8 cellular contexts compared by ENCODE assay signal in genomic region chr1:153922076-153922837, GRCh38. TPM values are rescaled to one million over a fixed set of nuclear protein-coding genes. Genes with fewer than 3 reads are reported as not detected.
DNase-seq lines count a peak whose midpoint lies in the region; ATAC-seq and TF ChIP-seq lines count a peak whose summit lies in the region.

No MANE protein-coding gene starts in this region.

- H3K27ac Mint-ChIP-seq in CD8-positive, alpha-beta T cell: peak overlapping the region; percentile 97

- intact Hi-C loops in CD8-positive, alpha-beta T cell (cut with DNase I, micrococcal nuclease): loop anchor here (1.0 to 5.0 kb wide), 10 partner anchors 35 to 637 kb away; partner anchors contain the start of genes CRTC2 (in 1 of the 2), HAX1 (in 1 of the 2), RPS27 (in 1 of the 2) and UBAP2L (in 1 of the 2)
- intact Hi-C loops in left ventricle myocardium superior (cut with micrococcal nuclease): loop anchor here (10.0 kb wide), 1 partner anchor 97 kb away; no protein-coding TSS in a partner anchor

- peaks cover 49% of the 10 kb centered on the region for H3K4me1 Mint-ChIP-seq in CD8-positive, alpha-beta T cell (ENCODE audit: low read depth)

- no peaks in the 10 kb centered on the region for H3K9me3 Mint-ChIP-seq in CD8-positive, alpha-beta T cell

- peak overlapping the region; percentile 49 for H3K27ac ChIP-seq in CD8-positive, alpha-beta T cell (ENCODE audit: low read depth, low read length)

- CTCF ChIA-PET in CD8-positive, alpha-beta T cell (lab: Charles Lee): interaction anchor here (0.6 to 5.2 kb wide), 6 partner anchors 22 to 124 kb away, joined by 3 to 40 read pairs (median 4); partner anchors contain the start of genes CRTC2 and DENND4B

- H3K4me3 ChIP-seq in CD8-positive, alpha-beta T cell (ENCODE audit: low read depth, low read length): peak overlapping the region; percentile 61
- H3K4me3 ChIP-seq in retinal pigment epithelial cell (ENCODE audit: low read length): peak overlapping the region; percentile 84

- TF ChIP-seq CTCF in CD8-positive, alpha-beta T cell (IDR thresholded peaks at IDR 0.05): peak; percentile 17
- TF ChIP-seq CTCF in retinal pigment epithelial cell (conservative IDR thresholded peaks at IDR 0.05; ENCODE audit: low read depth, low read length): peak; percentile 11

- DNase-seq in CD8-positive, alpha-beta T cell: peak in 2 of 7 experiments; percentile 52 to 65
- DNase-seq in NCI-H82 treated with DMSO at 0.1 percent for 48 hours (lab: John Stamatoyannopoulos, UW; ENCODE audit: unreplicated experiment) (peak; percentile 57), left ventricle myocardium superior (no peak), retinal pigment epithelial cell (ENCODE audit: low read depth) (no peak), AG08396 (ENCODE audit: low spot score) (no peak)
- DNase-seq in activated naive CD4-positive, alpha-beta T cell treated with Interleukin-2 at 50 U/mL for 16 hours: peak; percentile 61

- no peaks in the 10 kb centered on the region for H3K27me3 ChIP-seq in CD8-positive, alpha-beta T cell (ENCODE audit: insufficient read depth, low read length)

- POLR2A ChIA-PET in CD8-positive, alpha-beta T cell (lab: Charles Lee): interaction anchor here (0.8 to 4.3 kb wide), 15 partner anchors 10 to 149 kb away, joined by 3 to 57 read pairs (median 7); partner anchors contain the start of genes CREB3L4, CRTC2, DENND4B and JTB

- peak; percentile 0 for ATAC-seq in CD8-positive, alpha-beta T cell
- peak; percentile 24 for ATAC-seq in GM18868 (IDR thresholded peaks at IDR 0.05; ENCODE audit: unreplicated experiment)
- peak; percentile 18 for ATAC-seq in HG03095 (IDR thresholded peaks at IDR 0.05; ENCODE audit: unreplicated experiment)
- peak; percentile 45 for ATAC-seq in left ventricle myocardium superior

- H3K4me1 ChIP-seq in CD8-positive, alpha-beta T cell (ENCODE audit: insufficient read depth, low read length): peaks cover 47% of the 10 kb centered on the region

- no peaks in the 10 kb centered on the region for H3K27me3 Mint-ChIP-seq in CD8-positive, alpha-beta T cell (ENCODE audit: low read depth)

- peaks cover 18% of the 10 kb centered on the region for H3K36me3 Mint-ChIP-seq in CD8-positive, alpha-beta T cell

- H3K36me3 ChIP-seq in CD8-positive, alpha-beta T cell (ENCODE audit: insufficient read depth, low read length): no peaks in the 10 kb centered on the region

- no peaks in the 10 kb centered on the region for H3K9me3 ChIP-seq in CD8-positive, alpha-beta T cell (ENCODE audit: low read length)

- H3K4me3 Mint-ChIP-seq in CD8-positive, alpha-beta T cell: peak overlapping the region; percentile 93

RNA-seq across cellular contexts. Expression of gene GATAD2B, which starts 0.5 kb away (rescaled TPM):
- 10 to 100 TPM; 52.0 to 52.1 TPM for total RNA-seq in CD8-positive, alpha-beta T cell
- total RNA-seq in left ventricle myocardium superior: 34.6 TPM

RNA-seq across cellular contexts. Expression of gene DENND4B, which starts 24.3 kb away (rescaled TPM):
- 10 to 100 TPM; 87.2 to 91.3 TPM for total RNA-seq in CD8-positive, alpha-beta T cell
- 51.7 TPM for total RNA-seq in left ventricle myocardium superior

RNA-seq across cellular contexts. Expression of gene CRTC2, which starts 36.2 kb away (rescaled TPM):
- 100 to 1,000 TPM; 169 to 201 TPM for total RNA-seq in CD8-positive, alpha-beta T cell
- total RNA-seq in left ventricle myocardium superior: 21.2 TPM

RNA-seq across cellular contexts. Expression of gene SLC39A1, which starts 41.1 kb away (rescaled TPM):
- 1 to 10 TPM; 7.2 to 7.7 TPM for total RNA-seq in CD8-positive, alpha-beta T cell
- total RNA-seq in left ventricle myocardium superior: 45.8 TPM

RNA-seq across cellular contexts. Expression of gene CREB3L4, which starts 45.4 kb away (rescaled TPM):
- total RNA-seq in CD8-positive, alpha-beta T cell: 1 to 10 TPM; 3.0 to 3.7 TPM
- 5.0 TPM for total RNA-seq in left ventricle myocardium superior

Comparison
In these comparisons a context has a peak if more than half of its experiments do, and no peak if none do; other contexts are left out.
1. DNase-seq: peak in NCI-H82 treated with DMSO at 0.1 percent for 48 hours (single experiment) and activated naive CD4-positive, alpha-beta T cell treated with Interleukin-2 at 50 U/mL for 16 hours (single experiment); none in left ventricle myocardium superior (single experiment), retinal pigment epithelial cell (single experiment) and AG08396 (single experiment).
2. Peak in every context shown above with its lines, with median percentiles within 50 percentile points of each other: ATAC-seq.